10 cellular contexts compared by ENCODE assay signal in genomic region chr18:13450289-13451207, GRCh38.
A peak's percentile ranks its signal among the peaks of the same experiment; 100 is the strongest.
DNase-seq lines count a peak whose midpoint lies in the region; ATAC-seq and TF ChIP-seq lines count a peak whose summit lies in the region.
"Had no signal": no experiment of that assay in that cellular context is flagged by ENCODE, and none has a peak within 500 bp of the region (broad histone marks: within the 10 kb centered on the region; RNA-seq: fewer than 3 reads in every experiment).

No MANE protein-coding gene starts in this region.

- peaks cover 17 to 33% of the 10 kb centered on the region in 2 donors for H3K4me1 ChIP-seq in ascending aorta

- no peak for ATAC-seq in CD4-positive, alpha-beta T cell (ENCODE audit: poor library complexity)
- ATAC-seq in GM19035 (IDR thresholded peaks at IDR 0.05; ENCODE audit: unreplicated experiment) (peak; percentile 62), HG03039 (IDR thresholded peaks at IDR 0.05; ENCODE audit: unreplicated experiment) (peak; percentile 63)
- ATAC-seq: GM23338 had no signal

- peak overlapping the region; percentile 19 for H3K27ac Mint-ChIP-seq in CD4-positive, alpha-beta T cell
- H3K27ac Mint-ChIP-seq: GM23338 had no signal

- H3K9me3 Mint-ChIP-seq in CD4-positive, alpha-beta T cell, result no peaks in the 10 kb centered on the region
- H3K9me3 Mint-ChIP-seq: GM23338 had no signal

- H3K9me3 ChIP-seq in CD4-positive, alpha-beta T cell (ENCODE audit: control insufficient read depth, low read length), result no peaks in the 10 kb centered on the region
- no peaks in the 10 kb centered on the region for H3K9me3 ChIP-seq in ascending aorta

- peaks cover 66% of the 10 kb centered on the region for H3K4me1 Mint-ChIP-seq in CD4-positive, alpha-beta T cell (ENCODE audit: low read depth)

- peak in 1 of 10 experiments; percentile 26 for DNase-seq in CD4-positive, alpha-beta T cell
- DNase-seq in ascending aorta (ENCODE audit: low spot score in 2 of 2) (peak in 1 of 2 donors; percentile 57), HuH-7 (ENCODE audit: low spot score) (no peak), hippocampal formation (lab: John Stamatoyannopoulos, UW) (no peak), middle frontal gyrus (ENCODE audit: extremely low spot score, low spot score) (no peak), activated gamma-delta T cell treated with Interleukin-2 at 50 U/mL for 16 hours (no peak)
- DNase-seq: NCI-H1048 had no signal

- POLR2A ChIA-PET in CD4-positive, alpha-beta T cell (lab: Charles Lee), result no interaction called here

- CTCF ChIA-PET in CD4-positive, alpha-beta T cell (lab: Charles Lee), result no interaction called here

- H3K27me3 Mint-ChIP-seq in CD4-positive, alpha-beta T cell, result no peaks in the 10 kb centered on the region

- H3K36me3 ChIP-seq in ascending aorta, result no peaks in the 10 kb centered on the region

- H3K4me3 ChIP-seq in ascending aorta, result no peak overlapping the region
- H3K4me3 ChIP-seq: GM23338 had no signal

- no peak for TF ChIP-seq CTCF in CD4-positive, alpha-beta T cell (IDR thresholded peaks at IDR 0.05)
- no peak for TF ChIP-seq CTCF in ascending aorta (IDR thresholded peaks at IDR 0.05)

- no peaks in the 10 kb centered on the region for H3K27me3 ChIP-seq in CD4-positive, alpha-beta T cell (ENCODE audit: control insufficient read depth, insufficient read depth, low read length)
- H3K27me3 ChIP-seq in ascending aorta, result no peaks in the 10 kb centered on the region

- no peak overlapping the region for H3K27ac ChIP-seq in CD4-positive, alpha-beta T cell (ENCODE audit: low read depth, low read length)
- peak overlapping the region; percentile 74 to 75 for H3K27ac ChIP-seq in ascending aorta

- no peak overlapping the region for H3K4me3 Mint-ChIP-seq in CD4-positive, alpha-beta T cell
- H3K4me3 Mint-ChIP-seq: GM23338 had no signal

- intact Hi-C loops in CD4-positive, alpha-beta T cell (cut with DNase I, micrococcal nuclease), result no loop called here
- intact Hi-C loops in ascending aorta (cut with DNase I), result no loop called here

- no peaks in the 10 kb centered on the region for H3K36me3 Mint-ChIP-seq in CD4-positive, alpha-beta T cell (ENCODE audit: low read depth)
